ENCODE assay signal across 1 cellular context in the genomic region with DNA sequence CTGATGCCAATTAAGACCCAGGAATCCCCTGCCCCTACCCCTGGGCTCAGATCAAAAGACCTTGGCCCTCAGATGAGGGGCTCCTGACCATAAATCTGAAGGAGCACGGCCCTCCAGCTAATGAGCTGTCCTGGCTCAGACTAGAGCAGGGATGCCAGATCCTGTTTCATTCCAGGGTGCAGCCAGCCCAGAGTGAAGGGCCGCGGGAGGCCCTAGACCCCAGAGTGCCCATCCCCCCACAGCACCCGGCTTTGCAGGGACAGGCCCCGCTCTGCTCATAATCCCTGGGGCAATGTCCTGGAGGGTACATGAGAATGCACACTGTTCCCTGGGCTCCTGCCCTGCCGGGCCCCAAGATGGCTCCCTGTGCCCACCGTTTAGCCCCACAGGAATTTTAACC.
TF ChIP-seq lines count a peak whose summit lies in the region.

No MANE protein-coding gene starts in this region.

TF ChIP-seq in IMR-90, 13 proteins besides CTCF, POLR2A, EP300 and RAD21 (continued from another document):
- TF ChIP-seq BHLHE40 (IDR thresholded peaks at IDR 0.05; ENCODE audit: low read depth, low read length) (no peak), SMC3 (IDR thresholded peaks at IDR 0.05; ENCODE audit: low read depth, low read length) (no peak), ELK1 (IDR thresholded peaks at IDR 0.05; ENCODE audit: borderline replicate concordance, low read depth, low read length) (no peak), USF2 (IDR thresholded peaks at IDR 0.05; ENCODE audit: low read depth, low read length) (no peak), MXI1 (IDR thresholded peaks at IDR 0.05; ENCODE audit: borderline replicate concordance, low read depth, low read length) (no peak), CHD1 (IDR thresholded peaks at IDR 0.05; ENCODE audit: low read depth, low read length) (no peak), MAZ (IDR thresholded peaks at IDR 0.05; ENCODE audit: borderline replicate concordance, low read depth, low read length) (no peak), RCOR1 (IDR thresholded peaks at IDR 0.05; ENCODE audit: insufficient replicate concordance, low read length) (no peak), RFX5 (IDR thresholded peaks at IDR 0.05; ENCODE audit: low read depth, low read length) (no peak), MAFK (IDR thresholded peaks at IDR 0.05; ENCODE audit: low read depth, low read length) (no peak), CEBPB (IDR thresholded peaks at IDR 0.05; ENCODE audit: low read depth, low read length) (no peak)
